18 cellular contexts compared by ENCODE assay signal in the genomic region with DNA sequence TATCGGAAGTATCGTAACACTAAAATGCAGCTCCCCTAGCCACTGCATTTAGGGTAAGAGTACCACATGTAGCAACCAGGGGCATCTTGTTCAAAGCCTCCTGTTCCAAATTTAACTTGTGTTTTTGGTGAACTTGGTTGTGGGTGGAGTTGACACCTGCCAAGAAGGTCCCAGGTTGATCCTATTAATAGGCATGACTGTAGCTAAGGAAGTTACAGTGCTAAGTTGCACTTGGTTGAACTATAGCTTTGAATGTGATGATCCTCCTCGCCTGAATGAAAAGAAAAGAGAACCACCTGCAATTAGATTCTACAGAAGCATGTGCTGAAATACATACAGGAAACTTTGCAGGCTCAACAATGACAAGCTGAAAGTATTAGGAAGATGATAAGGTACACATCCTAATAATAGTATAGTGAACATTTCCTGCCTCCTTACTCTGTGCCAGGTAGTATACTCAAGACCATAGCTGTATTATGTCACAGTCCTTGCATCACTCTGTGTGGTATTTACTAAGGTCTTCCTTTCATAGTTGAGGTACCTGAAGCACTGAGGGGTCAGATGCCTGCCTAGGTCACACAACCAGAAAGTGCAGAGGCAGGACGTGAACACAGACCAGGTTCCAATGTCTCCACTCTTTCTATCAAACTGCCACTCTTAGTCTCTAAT.
DNase-seq lines count a peak whose midpoint lies in the region; ATAC-seq and TF ChIP-seq lines count a peak whose summit lies in the region.
"Had no signal": no experiment of that assay in that cellular context is flagged by ENCODE, and none has a peak within 500 bp of the region (broad histone marks: within the 10 kb centered on the region; RNA-seq: fewer than 3 reads in every experiment).

No MANE protein-coding gene starts in this region.

- no peak overlapping the region for H2AFZ ChIP-seq in neural progenitor cell (replicated peaks)

- no peak overlapping the region for H3K27ac Mint-ChIP-seq in neural progenitor cell
- H3K27ac Mint-ChIP-seq: activated naive CD8-positive, alpha-beta T cell; CD4-positive, CD25-positive, alpha-beta regulatory T cell; natural killer cell treated with Interleukin-12 subunit alpha and Interleukin-12 subunit beta and Interleukin-15 and Interleukin-18, amount 100 ng/mL, for 72 hours; WTC11 had no signal

- no peak overlapping the region for H3K27ac ChIP-seq in neural progenitor cell
- H3K27ac ChIP-seq: epithelial cell of prostate, heart right ventricle, right lobe of liver had no signal

- H3K27me3 Mint-ChIP-seq in neural progenitor cell (ENCODE audit: insufficient read depth, low read depth): peaks cover 8% of the 10 kb centered on the region

- no peak overlapping the region for H3K4me3 Mint-ChIP-seq in neural progenitor cell
- H3K4me3 Mint-ChIP-seq: activated naive CD8-positive, alpha-beta T cell; CD4-positive, CD25-positive, alpha-beta regulatory T cell; natural killer cell treated with Interleukin-12 subunit alpha and Interleukin-12 subunit beta and Interleukin-15 and Interleukin-18, amount 100 ng/mL, for 72 hours; WTC11 had no signal

- no peaks in the 10 kb centered on the region for H3F3A ChIP-seq in neural progenitor cell (ENCODE audit: low read depth)

- no peaks in the 10 kb centered on the region for H4K20me1 ChIP-seq in neural progenitor cell (ENCODE audit: low read depth)

- no peaks in the 10 kb centered on the region for H3K79me2 ChIP-seq in neural progenitor cell (ENCODE audit: low read depth)

- H3K36me3 ChIP-seq in mucosa of descending colon (ENCODE audit: low read depth) (no peaks in the 10 kb centered on the region), neural progenitor cell (no peaks in the 10 kb centered on the region)
- H3K36me3 ChIP-seq: heart right ventricle, right lobe of liver had no signal

- H3K9ac ChIP-seq in neural progenitor cell: no peak overlapping the region

- no peaks in the 10 kb centered on the region for H3K27me3 ChIP-seq in neural progenitor cell
- H3K27me3 ChIP-seq: heart right ventricle, right lobe of liver had no signal

- H3K9me3 ChIP-seq in mucosa of descending colon: no peaks in the 10 kb centered on the region
- no peaks in the 10 kb centered on the region for H3K9me3 ChIP-seq in neural progenitor cell (ENCODE audit: low read depth)
- H3K9me3 ChIP-seq: heart right ventricle, right lobe of liver had no signal

- no peak overlapping the region for H3K4me2 ChIP-seq in neural progenitor cell

- no peaks in the 10 kb centered on the region for H3K9me3 Mint-ChIP-seq in neural progenitor cell
- H3K9me3 Mint-ChIP-seq: CD4-positive, CD25-positive, alpha-beta regulatory T cell; natural killer cell treated with Interleukin-12 subunit alpha and Interleukin-12 subunit beta and Interleukin-15 and Interleukin-18, amount 100 ng/mL, for 72 hours; WTC11 had no signal

- no peaks in the 10 kb centered on the region for H3K4me1 ChIP-seq in mucosa of descending colon (ENCODE audit: low read depth)
- no peaks in the 10 kb centered on the region for H3K4me1 ChIP-seq in neural progenitor cell
- H3K4me1 ChIP-seq: right lobe of liver had no signal

- ATAC-seq in GM18511 (IDR thresholded peaks at IDR 0.05; ENCODE audit: unreplicated experiment) (peak; percentile 39), GM21576 (IDR thresholded peaks at IDR 0.05; ENCODE audit: unreplicated experiment) (peak; percentile 54), HG03439 (IDR thresholded peaks at IDR 0.05; ENCODE audit: unreplicated experiment) (peak; percentile 34), mucosa of descending colon (peak; percentile 25), GM18867 (IDR thresholded peaks at IDR 0.05; ENCODE audit: unreplicated experiment) (no peak)
- ATAC-seq: left lobe of liver; natural killer cell treated with Interleukin-12 subunit alpha and Interleukin-12 subunit beta and Interleukin-15 and Interleukin-18, amount 100 ng/mL, for 72 hours; right lobe of liver; WTC11 had no signal

- peaks cover 29% of the 10 kb centered on the region for H3K4me1 Mint-ChIP-seq in neural progenitor cell
- H3K4me1 Mint-ChIP-seq: CD4-positive, CD25-positive, alpha-beta regulatory T cell had no signal

- TF ChIP-seq CTCF in mucosa of descending colon (IDR thresholded peaks at IDR 0.05): no peak
- TF ChIP-seq CTCF in neural progenitor cell (IDR thresholded peaks at IDR 0.05): no peak

- DNase-seq in mucosa of descending colon (no peak), cerebellum (ENCODE audit: low spot score) (no peak), neural progenitor cell (ENCODE audit: low spot score) (no peak)
- DNase-seq in stimulated activated CD4-positive, alpha-beta T cell treated with anti-CD3 and anti-CD28 coated beads, Interleukin-2, amount 100 ng/mL, for 48 hours: no peak
- DNase-seq: activated CD8-positive, alpha-beta memory T cell treated with anti-CD3 and anti-CD28 coated beads, Interleukin-2, amount 50 U/mL, for 48 hours; CD4-positive, CD25-positive, alpha-beta regulatory T cell; heart right ventricle; NCI-H2171 treated with DMSO at 0.1 percent for 48 hours; right lobe of liver had no signal

- H3K36me3 Mint-ChIP-seq in neural progenitor cell: no peaks in the 10 kb centered on the region
- H3K36me3 Mint-ChIP-seq: activated naive CD8-positive, alpha-beta T cell; CD4-positive, CD25-positive, alpha-beta regulatory T cell; natural killer cell treated with Interleukin-12 subunit alpha and Interleukin-12 subunit beta and Interleukin-15 and Interleukin-18, amount 100 ng/mL, for 72 hours; WTC11 had no signal

- H3K4me3 ChIP-seq in mucosa of descending colon (no peak overlapping the region), neural progenitor cell (no peak overlapping the region)
- H3K4me3 ChIP-seq: heart right ventricle, right lobe of liver had no signal

- intact Hi-C loops in mucosa of descending colon (cut with DNase I, micrococcal nuclease): no loop called here
